ENCODE assay signal across 9 cellular contexts in genomic region chr7:37448057-37448636, GRCh38. TPM values are rescaled to one million over a fixed set of nuclear protein-coding genes. Genes with fewer than 3 reads are reported as not detected.
DNase-seq lines count a peak whose midpoint lies in the region; ATAC-seq lines count a peak whose summit lies in the region.
"Had no signal": no experiment of that assay in that cellular context is flagged by ENCODE, and none has a peak within 500 bp of the region (broad histone marks: within the 10 kb centered on the region; RNA-seq: fewer than 3 reads in every experiment).

No MANE protein-coding gene starts in this region.

- H3K9ac ChIP-seq in trophoblast cell (ENCODE audit: low read length): peak overlapping the region; percentile 85

- peak overlapping the region; percentile 93 for H3K4me2 ChIP-seq in trophoblast cell (ENCODE audit: low read length)

- H3K4me3 Mint-ChIP-seq in activated T-cell treated with anti-CD3 and anti-CD28 coated beads, Interleukin-2, amount 50 U/mL, for 24 hours: peak overlapping the region; percentile 91
- H3K4me3 Mint-ChIP-seq in activated T-helper 17 cell treated with anti-CD3 and anti-CD28 coated beads, Interleukin-2, amount 50 U/mL, for 72 hours: peak overlapping the region; percentile 99

- intact Hi-C loops in Right ventricle myocardium inferior (cut with DNase I): loop anchor here (1.0 to 5.0 kb wide), 3 partner anchors 94 to 236 kb away; no protein-coding TSS in a partner anchor

- H3K23ac ChIP-seq in trophoblast cell (ENCODE audit: low read length): no peak overlapping the region

- peaks cover 40% of the 10 kb centered on the region for H3K36me3 Mint-ChIP-seq in activated T-cell treated with anti-CD3 and anti-CD28 coated beads, Interleukin-2, amount 50 U/mL, for 24 hours (ENCODE audit: low read depth)
- H3K36me3 Mint-ChIP-seq in activated T-helper 17 cell treated with anti-CD3 and anti-CD28 coated beads, Interleukin-2, amount 50 U/mL, for 72 hours (ENCODE audit: low read depth): peaks cover 44% of the 10 kb centered on the region

- ATAC-seq in HG03442 (IDR thresholded peaks at IDR 0.05; ENCODE audit: unreplicated experiment): peak; percentile 9
- peak; percentile 25 for ATAC-seq in activated T-helper 17 cell treated with anti-CD3 and anti-CD28 coated beads, Interleukin-2, amount 50 U/mL, for 72 hours (replicated peaks)
- peak; percentile 42 for ATAC-seq in Right ventricle myocardium inferior

- peak overlapping the region; percentile 78 for H2AFZ ChIP-seq in trophoblast cell (ENCODE audit: insufficient read depth, low read length, poor library complexity)

- H3K27me3 ChIP-seq in trophoblast cell (ENCODE audit: insufficient read depth, low read length): no peaks in the 10 kb centered on the region

- no CpG with 5 or more reads among the region's 62 CpGs for WGBS in trophoblast cell (ENCODE audit: extremely low coverage, insufficient coverage, insufficient read length)

- H2AK5ac ChIP-seq in trophoblast cell (ENCODE audit: low read length): peak overlapping the region; percentile 13

- peak overlapping the region; percentile 98 for H2BK120ac ChIP-seq in trophoblast cell (ENCODE audit: insufficient read depth, low read length, poor library complexity)

- no peaks in the 10 kb centered on the region for H3K9me3 ChIP-seq in trophoblast cell (ENCODE audit: insufficient read depth, low read depth, low read length)

- peak overlapping the region; percentile 85 for H2BK5ac ChIP-seq in trophoblast cell (ENCODE audit: low read depth, low read length, poor library complexity)

- H4K12ac ChIP-seq in trophoblast cell (ENCODE audit: low read depth, low read length): peak overlapping the region; percentile 52

- peak overlapping the region; percentile 77 for H3K4ac ChIP-seq in trophoblast cell (ENCODE audit: low read depth, low read length)

- peak overlapping the region; percentile 96 for H3K14ac ChIP-seq in trophoblast cell (ENCODE audit: low read length)

- H3K4me1 Mint-ChIP-seq in activated T-cell treated with anti-CD3 and anti-CD28 coated beads, Interleukin-2, amount 50 U/mL, for 24 hours (ENCODE audit: low read depth): peaks cover 54% of the 10 kb centered on the region
- peaks cover 43% of the 10 kb centered on the region for H3K4me1 Mint-ChIP-seq in activated T-helper 17 cell treated with anti-CD3 and anti-CD28 coated beads, Interleukin-2, amount 50 U/mL, for 72 hours

- H3K9me3 Mint-ChIP-seq in activated T-cell treated with anti-CD3 and anti-CD28 coated beads, Interleukin-2, amount 50 U/mL, for 24 hours: no peaks in the 10 kb centered on the region
- H3K9me3 Mint-ChIP-seq in activated T-helper 17 cell treated with anti-CD3 and anti-CD28 coated beads, Interleukin-2, amount 50 U/mL, for 72 hours: no peaks in the 10 kb centered on the region

- H4K8ac ChIP-seq in trophoblast cell (ENCODE audit: low read depth, low read length): peak overlapping the region; percentile 95

- no peak for DNase-seq in activated T-cell treated with anti-CD3 and anti-CD28 coated beads, Interleukin-2, amount 50 U/mL, for 24 hours
- DNase-seq in activated T-cell treated with anti-CD3 and anti-CD28 coated beads, Interleukin-2, amount 50 U/mL, for 1 hour: no peak
- DNase-seq in Right ventricle myocardium inferior (ENCODE audit: missing footprints): peak; percentile 76
- peak in 1 of 2 donors; percentile 31 for DNase-seq in trophoblast cell
- DNase-seq in DMS153 treated with DMSO at 0.1 percent for 48 hours (lab: John Stamatoyannopoulos, UW; ENCODE audit: unreplicated experiment): no peak
- DNase-seq in NCI-H1417 treated with DMSO at 0.1 percent for 48 hours (lab: John Stamatoyannopoulos, UW): no peak

- H3K4me3 ChIP-seq in trophoblast cell (ENCODE audit: low read depth, low read length): peak overlapping the region; percentile 86

- H3K27ac Mint-ChIP-seq in activated T-cell treated with anti-CD3 and anti-CD28 coated beads, Interleukin-2, amount 50 U/mL, for 24 hours: peak overlapping the region; percentile 96
- peak overlapping the region; percentile 96 for H3K27ac Mint-ChIP-seq in activated T-helper 17 cell treated with anti-CD3 and anti-CD28 coated beads, Interleukin-2, amount 50 U/mL, for 72 hours

- peak overlapping the region; percentile 95 for H3K27ac ChIP-seq in trophoblast cell (ENCODE audit: low read depth, low read length)
- H3K27ac ChIP-seq: epithelial cell of prostate had no signal

- H3K36me3 ChIP-seq in trophoblast cell (ENCODE audit: control insufficient read depth in 1 of 2, insufficient read depth in 2 of 2, low read length in 2 of 2): no peaks in the 10 kb centered on the region

- H3K27me3 Mint-ChIP-seq in activated T-cell treated with anti-CD3 and anti-CD28 coated beads, Interleukin-2, amount 50 U/mL, for 24 hours: no peaks in the 10 kb centered on the region
- H3K27me3 Mint-ChIP-seq in activated T-helper 17 cell treated with anti-CD3 and anti-CD28 coated beads, Interleukin-2, amount 50 U/mL, for 72 hours: no peaks in the 10 kb centered on the region

- peak overlapping the region; percentile 91 for H3K18ac ChIP-seq in trophoblast cell (ENCODE audit: low read length)

- H4K91ac ChIP-seq in trophoblast cell (ENCODE audit: low read depth, low read length): peak overlapping the region; percentile 93

- H2BK12ac ChIP-seq in trophoblast cell (ENCODE audit: low read length): peak overlapping the region; percentile 90

- peaks cover 0 to 7% of the 10 kb centered on the region in 2 experiments for H3K4me1 ChIP-seq in trophoblast cell (ENCODE audit: control insufficient read depth in 1 of 2, insufficient read depth in 2 of 2, low read length in 2 of 2)

- H3K79me1 ChIP-seq in trophoblast cell (ENCODE audit: low read length): peaks cover 21% of the 10 kb centered on the region

- peaks cover 11% of the 10 kb centered on the region for H3K79me2 ChIP-seq in trophoblast cell (ENCODE audit: control insufficient read depth, insufficient read depth, low read length, poor library complexity)

RNA-seq across cellular contexts. Expression of gene ELMO1, which starts 0.5 kb away (rescaled TPM):
- 100 to 1,000 TPM in 1 of 2 donors, 10 to 100 TPM in 1; 77.4 to 106 TPM for total RNA-seq in activated T-helper 17 cell treated with anti-CD3 and anti-CD28 coated beads, Interleukin-2, amount 50 U/mL, for 72 hours
- 13.8 TPM for total RNA-seq in Right ventricle myocardium inferior
- polyA plus RNA-seq in trophoblast cell (2013): 64.9 and 67.0 TPM in 2 replicates
